In the genomic region with DNA sequence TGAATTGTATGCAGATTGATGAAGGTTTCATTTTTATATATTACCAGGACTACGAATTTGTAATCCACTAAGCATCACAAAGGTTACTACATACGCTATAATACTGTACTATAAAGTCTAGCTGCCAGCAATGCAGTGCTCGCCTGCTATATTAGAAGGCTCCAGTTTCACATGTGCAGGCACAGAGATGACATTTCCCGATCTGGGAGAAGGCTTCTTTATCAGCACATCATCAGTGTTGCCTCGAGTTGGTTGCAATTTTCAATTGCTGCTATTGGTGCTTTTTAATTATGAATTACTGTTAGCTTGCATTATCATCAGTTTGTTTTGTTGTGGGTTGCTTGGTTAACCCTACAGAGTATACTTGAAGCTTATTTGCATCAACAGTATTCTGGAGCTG, we compare ENCODE assay signal across 2 cellular contexts.
TF ChIP-seq lines count a peak whose summit lies in the region.

No MANE protein-coding gene starts in this region.

TF ChIP-seq in SK-N-SH, 30 proteins besides CTCF, POLR2A, EP300 and RAD21 (continued from another document):
- TF ChIP-seq, protein P1, sequence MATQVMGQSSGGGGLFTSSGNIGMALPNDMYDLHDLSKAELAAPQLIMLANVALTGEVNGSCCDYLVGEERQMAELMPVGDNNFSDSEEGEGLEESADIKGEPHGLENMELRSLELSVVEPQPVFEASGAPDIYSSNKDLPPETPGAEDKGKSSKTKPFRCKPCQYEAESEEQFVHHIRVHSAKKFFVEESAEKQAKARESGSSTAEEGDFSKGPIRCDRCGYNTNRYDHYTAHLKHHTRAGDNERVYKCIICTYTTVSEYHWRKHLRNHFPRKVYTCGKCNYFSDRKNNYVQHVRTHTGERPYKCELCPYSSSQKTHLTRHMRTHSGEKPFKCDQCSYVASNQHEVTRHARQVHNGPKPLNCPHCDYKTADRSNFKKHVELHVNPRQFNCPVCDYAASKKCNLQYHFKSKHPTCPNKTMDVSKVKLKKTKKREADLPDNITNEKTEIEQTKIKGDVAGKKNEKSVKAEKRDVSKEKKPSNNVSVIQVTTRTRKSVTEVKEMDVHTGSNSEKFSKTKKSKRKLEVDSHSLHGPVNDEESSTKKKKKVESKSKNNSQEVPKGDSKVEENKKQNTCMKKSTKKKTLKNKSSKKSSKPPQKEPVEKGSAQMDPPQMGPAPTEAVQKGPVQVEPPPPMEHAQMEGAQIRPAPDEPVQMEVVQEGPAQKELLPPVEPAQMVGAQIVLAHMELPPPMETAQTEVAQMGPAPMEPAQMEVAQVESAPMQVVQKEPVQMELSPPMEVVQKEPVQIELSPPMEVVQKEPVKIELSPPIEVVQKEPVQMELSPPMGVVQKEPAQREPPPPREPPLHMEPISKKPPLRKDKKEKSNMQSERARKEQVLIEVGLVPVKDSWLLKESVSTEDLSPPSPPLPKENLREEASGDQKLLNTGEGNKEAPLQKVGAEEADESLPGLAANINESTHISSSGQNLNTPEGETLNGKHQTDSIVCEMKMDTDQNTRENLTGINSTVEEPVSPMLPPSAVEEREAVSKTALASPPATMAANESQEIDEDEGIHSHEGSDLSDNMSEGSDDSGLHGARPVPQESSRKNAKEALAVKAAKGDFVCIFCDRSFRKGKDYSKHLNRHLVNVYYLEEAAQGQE (IDR thresholded peaks at IDR 0.05; ENCODE audit: low read depth, low read length): no peak
- TF ChIP-seq FOSL2 (IDR thresholded peaks at IDR 0.05; ENCODE audit: borderline replicate concordance, low read depth): no peak
- TF ChIP-seq, protein P2, sequence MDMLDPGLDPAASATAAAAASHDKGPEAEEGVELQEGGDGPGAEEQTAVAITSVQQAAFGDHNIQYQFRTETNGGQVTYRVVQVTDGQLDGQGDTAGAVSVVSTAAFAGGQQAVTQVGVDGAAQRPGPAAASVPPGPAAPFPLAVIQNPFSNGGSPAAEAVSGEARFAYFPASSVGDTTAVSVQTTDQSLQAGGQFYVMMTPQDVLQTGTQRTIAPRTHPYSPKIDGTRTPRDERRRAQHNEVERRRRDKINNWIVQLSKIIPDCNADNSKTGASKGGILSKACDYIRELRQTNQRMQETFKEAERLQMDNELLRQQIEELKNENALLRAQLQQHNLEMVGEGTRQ (IDR thresholded peaks at IDR 0.05; ENCODE audit: borderline replicate concordance, low read depth, low read length): no peak

TF ChIP-seq in SK-N-SH treated with all-trans-retinoic acid at 6 μM for 48 hours, 23 proteins besides CTCF, POLR2A, EP300 and RAD21 (continued from another document):
- TF ChIP-seq, protein P3, sequence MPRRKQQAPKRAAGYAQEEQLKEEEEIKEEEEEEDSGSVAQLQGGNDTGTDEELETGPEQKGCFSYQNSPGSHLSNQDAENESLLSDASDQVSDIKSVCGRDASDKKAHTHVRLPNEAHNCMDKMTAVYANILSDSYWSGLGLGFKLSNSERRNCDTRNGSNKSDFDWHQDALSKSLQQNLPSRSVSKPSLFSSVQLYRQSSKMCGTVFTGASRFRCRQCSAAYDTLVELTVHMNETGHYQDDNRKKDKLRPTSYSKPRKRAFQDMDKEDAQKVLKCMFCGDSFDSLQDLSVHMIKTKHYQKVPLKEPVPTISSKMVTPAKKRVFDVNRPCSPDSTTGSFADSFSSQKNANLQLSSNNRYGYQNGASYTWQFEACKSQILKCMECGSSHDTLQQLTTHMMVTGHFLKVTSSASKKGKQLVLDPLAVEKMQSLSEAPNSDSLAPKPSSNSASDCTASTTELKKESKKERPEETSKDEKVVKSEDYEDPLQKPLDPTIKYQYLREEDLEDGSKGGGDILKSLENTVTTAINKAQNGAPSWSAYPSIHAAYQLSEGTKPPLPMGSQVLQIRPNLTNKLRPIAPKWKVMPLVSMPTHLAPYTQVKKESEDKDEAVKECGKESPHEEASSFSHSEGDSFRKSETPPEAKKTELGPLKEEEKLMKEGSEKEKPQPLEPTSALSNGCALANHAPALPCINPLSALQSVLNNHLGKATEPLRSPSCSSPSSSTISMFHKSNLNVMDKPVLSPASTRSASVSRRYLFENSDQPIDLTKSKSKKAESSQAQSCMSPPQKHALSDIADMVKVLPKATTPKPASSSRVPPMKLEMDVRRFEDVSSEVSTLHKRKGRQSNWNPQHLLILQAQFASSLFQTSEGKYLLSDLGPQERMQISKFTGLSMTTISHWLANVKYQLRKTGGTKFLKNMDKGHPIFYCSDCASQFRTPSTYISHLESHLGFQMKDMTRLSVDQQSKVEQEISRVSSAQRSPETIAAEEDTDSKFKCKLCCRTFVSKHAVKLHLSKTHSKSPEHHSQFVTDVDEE (CRISPR knock-in tag; IDR thresholded peaks at IDR 0.05): no peak
- TF ChIP-seq, protein P4, sequence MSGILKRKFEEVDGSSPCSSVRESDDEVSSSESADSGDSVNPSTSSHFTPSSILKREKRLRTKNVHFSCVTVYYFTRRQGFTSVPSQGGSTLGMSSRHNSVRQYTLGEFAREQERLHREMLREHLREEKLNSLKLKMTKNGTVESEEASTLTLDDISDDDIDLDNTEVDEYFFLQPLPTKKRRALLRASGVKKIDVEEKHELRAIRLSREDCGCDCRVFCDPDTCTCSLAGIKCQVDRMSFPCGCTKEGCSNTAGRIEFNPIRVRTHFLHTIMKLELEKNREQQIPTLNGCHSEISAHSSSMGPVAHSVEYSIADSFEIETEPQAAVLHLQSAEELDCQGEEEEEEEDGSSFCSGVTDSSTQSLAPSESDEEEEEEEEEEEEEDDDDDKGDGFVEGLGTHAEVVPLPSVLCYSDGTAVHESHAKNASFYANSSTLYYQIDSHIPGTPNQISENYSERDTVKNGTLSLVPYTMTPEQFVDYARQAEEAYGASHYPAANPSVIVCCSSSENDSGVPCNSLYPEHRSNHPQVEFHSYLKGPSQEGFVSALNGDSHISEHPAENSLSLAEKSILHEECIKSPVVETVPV (CRISPR knock-in tag; IDR thresholded peaks at IDR 0.05): no peak
- TF ChIP-seq ESRRG (CRISPR knock-in tag; IDR thresholded peaks at IDR 0.05): no peak
- TF ChIP-seq GLIS3 (CRISPR knock-in tag; IDR thresholded peaks at IDR 0.05): no peak
- TF ChIP-seq PPARA (CRISPR knock-in tag; IDR thresholded peaks at IDR 0.05; ENCODE audit: borderline replicate concordance): no peak
- no peak for TF ChIP-seq ZNF70 (CRISPR knock-in tag; IDR thresholded peaks at IDR 0.05)
